In genomic region chr2:230706966-230707365, GRCh38 we compare ENCODE assay signal across 19 cellular contexts.
"Had no signal": no experiment of that assay in that cellular context is flagged by ENCODE, and none has a peak within 500 bp of the region (broad histone marks: within the 10 kb centered on the region; RNA-seq: fewer than 3 reads in every experiment).

No MANE protein-coding gene starts in this region.

- H3K27ac ChIP-seq: dorsolateral prefrontal cortex, heart right ventricle, left ventricle myocardium inferior, lower lobe of right lung, sigmoid colon, skin epidermis, suprapubic skin, tibial artery, upper lobe of right lung, vagina had no signal

- FAIRE-seq: frontal cortex had no signal

- DNase-seq: cortex of kidney; dorsolateral prefrontal cortex; effector CD8-positive, alpha-beta T cell; heart right ventricle; immature natural killer cell; left cardiac atrium; left ventricle myocardium inferior; lower lobe of right lung; naive thymus-derived CD4-positive, alpha-beta T cell; nephron progenitor cell; sigmoid colon; stimulated activated CD4-positive, alpha-beta T cell treated with anti-CD3 and anti-CD28 coated beads, Interleukin-2, amount 100 ng/mL, for 48 hours; stimulated activated naive CD4-positive, alpha-beta T cell treated with Interleukin-2 at 50 U/mL for 16 hours; tibial artery; upper lobe of right lung had no signal

- H3K4me3 ChIP-seq: dorsolateral prefrontal cortex, heart right ventricle, left ventricle myocardium inferior, lower lobe of right lung, sigmoid colon, skin epidermis, suprapubic skin, tibial artery, upper lobe of right lung, vagina had no signal

- ATAC-seq: heart right ventricle; left cardiac atrium; lower lobe of right lung; naive thymus-derived CD4-positive, alpha-beta T cell; upper lobe of right lung had no signal

- H3K9me3 ChIP-seq: lower lobe of right lung, sigmoid colon, suprapubic skin, upper lobe of right lung, vagina had no signal

- H3K36me3 ChIP-seq: heart right ventricle, left ventricle myocardium inferior, lower lobe of right lung, sigmoid colon, suprapubic skin, tibial artery, upper lobe of right lung, vagina had no signal

- H3K27me3 ChIP-seq: dorsolateral prefrontal cortex, heart right ventricle, sigmoid colon, suprapubic skin, tibial artery, upper lobe of right lung, vagina had no signal
